ENCODE assay signal across 8 cellular contexts in genomic region chr13:49652691-49653305, GRCh38. TPM values are rescaled to one million over a fixed set of nuclear protein-coding genes. Genes with fewer than 3 reads are reported as not detected.
DNase-seq lines count a peak whose midpoint lies in the region; ATAC-seq and TF ChIP-seq lines count a peak whose summit lies in the region.

No MANE protein-coding gene starts in this region.

- H2AFZ ChIP-seq in neural progenitor cell (replicated peaks): no peak overlapping the region

- H3F3A ChIP-seq in neural progenitor cell (ENCODE audit: low read depth): peaks cover 8% of the 10 kb centered on the region

- no peaks in the 10 kb centered on the region for H3K36me3 ChIP-seq in neural progenitor cell

- H3K9ac ChIP-seq in neural progenitor cell: no peak overlapping the region

- H3K4me3 ChIP-seq in epithelial cell of esophagus (ENCODE audit: low read length) (no peak overlapping the region), neural progenitor cell (no peak overlapping the region)

- ATAC-seq in GM21619 (IDR thresholded peaks at IDR 0.05; ENCODE audit: unreplicated experiment) (no peak), HG02885 (IDR thresholded peaks at IDR 0.05; ENCODE audit: poor library complexity, unreplicated experiment) (no peak)

- peaks cover 7% of the 10 kb centered on the region for H3K4me1 ChIP-seq in neural progenitor cell

- no peaks in the 10 kb centered on the region for H3K9me3 ChIP-seq in neural progenitor cell (ENCODE audit: low read depth)

- H3K4me3 Mint-ChIP-seq in neural progenitor cell: no peak overlapping the region

- H3K27me3 Mint-ChIP-seq in neural progenitor cell (ENCODE audit: insufficient read depth, low read depth): peaks cover 6% of the 10 kb centered on the region

- no peaks in the 10 kb centered on the region for H3K9me3 Mint-ChIP-seq in neural progenitor cell

- H3K36me3 Mint-ChIP-seq in neural progenitor cell: peaks cover 2% of the 10 kb centered on the region

- peaks cover 6% of the 10 kb centered on the region for H3K27me3 ChIP-seq in neural progenitor cell

- H3K27ac Mint-ChIP-seq in neural progenitor cell: no peak overlapping the region

- no peak overlapping the region for H3K4me2 ChIP-seq in neural progenitor cell

- TF ChIP-seq CTCF in epithelial cell of esophagus (IDR thresholded peaks at IDR 0.05; ENCODE audit: insufficient read depth, low read depth, low read length, missing control alignments) (peak; percentile 63), neural progenitor cell (IDR thresholded peaks at IDR 0.05) (peak; percentile 65)

- H3K79me2 ChIP-seq in neural progenitor cell (ENCODE audit: low read depth): no peaks in the 10 kb centered on the region

- H3K27ac ChIP-seq in neural progenitor cell: no peak overlapping the region

- DNase-seq in NCI-H187 treated with DMSO at 0.1 percent for 48 hours (lab: John Stamatoyannopoulos, UW) (peak; percentile 37), NCI-H187 (lab: John Stamatoyannopoulos, UW) (no peak), HT1080 (ENCODE audit: low read depth) (peak; percentile 58), RPMI7951 (ENCODE audit: low read depth) (peak; percentile 48), epithelial cell of esophagus (ENCODE audit: low read depth) (peak; percentile 53), neural progenitor cell (ENCODE audit: low spot score) (peak; percentile 71)

- peaks cover 13% of the 10 kb centered on the region for H4K20me1 ChIP-seq in neural progenitor cell (ENCODE audit: low read depth)

- H3K4me1 Mint-ChIP-seq in neural progenitor cell: peaks cover 32% of the 10 kb centered on the region

RNA-seq across cellular contexts. Expression of gene ARL11, which starts 24.5 kb away (rescaled TPM):
- total RNA-seq in HT1080 (2014; rRNA removed; shearing (Covaris generic)): not detected in 2 replicates
- 0.10 TPM in 1 of 2 replicates, not detected in the other for polyA plus RNA-seq in HT1080 (2015; cell fraction: cytosol; rRNA removed)
- polyA plus RNA-seq in HT1080 (2015; cell fraction: nucleus; rRNA removed): not detected in 2 replicates
- total RNA-seq in RPMI7951 (2014; rRNA removed; shearing (Covaris generic)): not detected in 2 replicates
- total RNA-seq in neural progenitor cell (ENCODE audit: low replicate concordance): 0.06 and 0.12 TPM in 2 replicates

RNA-seq across cellular contexts. Expression of gene EBPL, which starts 38.5 kb away (rescaled TPM):
- 147 and 152 TPM in 2 replicates for total RNA-seq in HT1080 (2014; rRNA removed; shearing (Covaris generic))
- polyA plus RNA-seq in HT1080 (2015; cell fraction: cytosol; rRNA removed): 125 and 130 TPM in 2 replicates
- polyA plus RNA-seq in HT1080 (2015; cell fraction: nucleus; rRNA removed): 48.7 and 49.2 TPM in 2 replicates
- total RNA-seq in RPMI7951 (2014; rRNA removed; shearing (Covaris generic)): 52.3 and 70.0 TPM in 2 replicates
- total RNA-seq in neural progenitor cell (ENCODE audit: low replicate concordance): 82.9 and 86.4 TPM in 2 replicates

Comparison
In these comparisons a context has a peak if more than half of its experiments do, and no peak if none do; other contexts are left out.
1. DNase-seq: peak in NCI-H187 treated with DMSO at 0.1 percent for 48 hours (single experiment), HT1080 (single experiment), RPMI7951 (single experiment), epithelial cell of esophagus (single experiment) and neural progenitor cell (single experiment); none in NCI-H187 (0 of 2).